ENCODE assay signal across 14 cellular contexts in genomic region chr14:105165134-105165704, GRCh38. TPM values are rescaled to one million over a fixed set of nuclear protein-coding genes. Genes with fewer than 3 reads are reported as not detected.
DNase-seq lines count a peak whose midpoint lies in the region; ATAC-seq and TF ChIP-seq lines count a peak whose summit lies in the region.
"Had no signal": no experiment of that assay in that cellular context is flagged by ENCODE, and none has a peak within 500 bp of the region (broad histone marks: within the 10 kb centered on the region; RNA-seq: fewer than 3 reads in every experiment).

No MANE protein-coding gene starts in this region.

- H3K27ac ChIP-seq in HEK293 (ENCODE audit: extremely low read depth, low read depth, low read length) (no peak overlapping the region), VCaP (peak overlapping the region; percentile 76), gastrocnemius medialis (peak overlapping the region; percentile 68 to 85 (median 74))
- H3K27ac ChIP-seq: spleen, tibial artery had no signal

- POLR2A ChIA-PET in HEK293 (lab: Yijun Ruan, JAX) = interaction anchor here (0.6 kb wide), 1 partner anchor 56 kb away, joined by 3 read pairs; no protein-coding TSS in a partner anchor

- peak; percentile 70; the same call in 1 of the 2 replicates for TF ChIP-seq CTCF in HEK293 (tag by site-specific recombination; IDR thresholded peaks at IDR 0.05)
- TF ChIP-seq CTCF in VCaP (conservative IDR thresholded peaks at IDR 0.05) = no peak
- TF ChIP-seq CTCF in gastrocnemius medialis (IDR thresholded peaks at IDR 0.05 in 4 of 5, conservative IDR thresholded peaks at IDR 0.05 in 1 of 5) = no peak

- H3K4me1 ChIP-seq in HEK293 (ENCODE audit: control insufficient read depth, insufficient read depth, low read length) (peaks cover 8% of the 10 kb centered on the region; the same call in 1 of the 2 replicates), gastrocnemius medialis (peaks cover 49 to 78% of the 10 kb centered on the region in 2 donors)

- CTCF ChIA-PET in HEK293 (lab: Yijun Ruan, JAX) = interaction anchor here (0.6 to 1.9 kb wide), 5 partner anchors 12 to 121 kb away, joined by 3 to 8 read pairs (median 3); no protein-coding TSS in a partner anchor

- intact Hi-C loops in gastrocnemius medialis (cut with DNase I; ENCODE audit: low total_unique reads) = loop anchor here (5.0 to 10.0 kb wide), 3 partner anchors 162 to 330 kb away; partner anchors contain the start of genes CLBA1 and TEDC1

- peak; percentile 87 for DNase-seq in NCI-H2107 (lab: John Stamatoyannopoulos, UW)
- no peak for DNase-seq in gastrocnemius medialis
- DNase-seq in NCI-H446 treated with DMSO at 0.1 percent for 48 hours (lab: John Stamatoyannopoulos, UW) = no peak
- no peak for DNase-seq in activated T-cell treated with anti-CD3 and anti-CD28 coated beads for 4 hours
- DNase-seq: activated B cell treated with CpG ODN at 0.5 μM for 24 hours; foreskin fibroblast; naive thymus-derived CD8-positive, alpha-beta T cell; NCI-H226; spleen; tibial artery had no signal

- H3K4me3 ChIP-seq in HEK293 (ENCODE audit: low read depth, low read length) (no peak overlapping the region), gastrocnemius medialis (peak overlapping the region in 2 of 4 donors; percentile 22 to 25)
- H3K4me3 ChIP-seq: GM23338, spleen, tibial artery had no signal

- H3K27me3 ChIP-seq in gastrocnemius medialis = no peaks in the 10 kb centered on the region

- H3K36me3 ChIP-seq in HEK293 (ENCODE audit: control insufficient read depth in 2 of 2, insufficient read depth in 1 of 2, low read length in 2 of 2) = peaks cover 0 to 4% of the 10 kb centered on the region in 2 experiments; a peak in 1 of 3 replicates
- H3K36me3 ChIP-seq in gastrocnemius medialis = no peaks in the 10 kb centered on the region
- H3K36me3 ChIP-seq: spleen, tibial artery had no signal

- in situ Hi-C loops in gastrocnemius medialis (cut with MboI; ENCODE audit: low sequenced_read_pairs in 4 of 4) = no loop called here

- no peak for ATAC-seq in gastrocnemius medialis
- no peak for ATAC-seq in GM18520 (IDR thresholded peaks at IDR 0.05; ENCODE audit: unreplicated experiment)
- ATAC-seq: GM23338; naive thymus-derived CD8-positive, alpha-beta T cell had no signal

- H3K9me3 ChIP-seq in HEK293 (ENCODE audit: control insufficient read depth, insufficient read depth, low read depth, low read length) = no peaks in the 10 kb centered on the region
- no peaks in the 10 kb centered on the region for H3K9me3 ChIP-seq in gastrocnemius medialis
- H3K9me3 ChIP-seq: spleen, tibial artery had no signal

- TF ChIP-seq POLR2A in gastrocnemius medialis (IDR thresholded peaks at IDR 0.05) = no peak

TF ChIP-seq in HEK293, 187 proteins besides CTCF, POLR2A, EP300 and RAD21 (continues in another document):
- TF ChIP-seq ZIC2 (tag by site-specific recombination; IDR thresholded peaks at IDR 0.05) = peak; percentile 100
- peak; percentile 38 for TF ChIP-seq SP7 (tag by site-specific recombination; IDR thresholded peaks at IDR 0.05)
- TF ChIP-seq SP2 (tag by site-specific recombination; IDR thresholded peaks at IDR 0.05) = peak; percentile 35; the same call in 1 of the 2 replicates
- peak; percentile 95 for TF ChIP-seq GLIS1 (tag by site-specific recombination; IDR thresholded peaks at IDR 0.05)
- TF ChIP-seq GLIS2 (tag by site-specific recombination; IDR thresholded peaks at IDR 0.05) = peak; percentile 73
- TF ChIP-seq ZBTB48 (tag by site-specific recombination; IDR thresholded peaks at IDR 0.05) = 0 out of 2 replicates have a peak, but pooled peaks have one; percentile 34
- TF ChIP-seq KLF10 (tag by site-specific recombination; IDR thresholded peaks at IDR 0.05) = no peak
- TF ChIP-seq ZNF146 (tag by site-specific recombination; IDR thresholded peaks at IDR 0.05) = no peak
- 0 out of 2 replicates have a peak, but pooled peaks have one; percentile 31 for TF ChIP-seq SP3 (tag by site-specific recombination; IDR thresholded peaks at IDR 0.05)
- TF ChIP-seq ZNF747 (tag by site-specific recombination; IDR thresholded peaks at IDR 0.05) = no peak
- peak; percentile 70 for TF ChIP-seq PATZ1 (tag by site-specific recombination; IDR thresholded peaks at IDR 0.05)
- TF ChIP-seq ZNF521 (tag by site-specific recombination; IDR thresholded peaks at IDR 0.05) = no peak
- no peak for TF ChIP-seq GLI4 (tag by site-specific recombination; IDR thresholded peaks at IDR 0.05)
- peak; percentile 16 for TF ChIP-seq ZBTB26 (tag by site-specific recombination; optimal IDR thresholded peaks at IDR 0.05)
- TF ChIP-seq HIC1 (tag by site-specific recombination; IDR thresholded peaks at IDR 0.05) = no peak; the same call in 1 of the 2 replicates
- TF ChIP-seq ZNF169 (tag by site-specific recombination; IDR thresholded peaks at IDR 0.05) = no peak
- peak; percentile 90 for TF ChIP-seq ZNF423 (tag by site-specific recombination; IDR thresholded peaks at IDR 0.05)
- no peak for TF ChIP-seq ZNF10 (tag by site-specific recombination; IDR thresholded peaks at IDR 0.05)
- no peak for TF ChIP-seq TSHZ1 (tag by site-specific recombination; IDR thresholded peaks at IDR 0.05; ENCODE audit: borderline replicate concordance)
- peak; percentile 91 for TF ChIP-seq ZNF600 (tag by site-specific recombination; IDR thresholded peaks at IDR 0.05)

RNA-seq across cellular contexts. Expression of gene JAG2, which starts 3.4 kb away (rescaled TPM):
- 10 to 100 TPM in 3 of 4 donors, 1 to 10 TPM in 1; 8.0 to 17.9 (median 15.7) TPM for total RNA-seq in gastrocnemius medialis

RNA-seq across cellular contexts. Expression of gene NUDT14, which starts 15.9 kb away (rescaled TPM):
- total RNA-seq in gastrocnemius medialis = 10 to 100 TPM; 11.0 to 25.5 (median 16.4) TPM
